1 cellular context compared by ENCODE assay signal in the genomic region with DNA sequence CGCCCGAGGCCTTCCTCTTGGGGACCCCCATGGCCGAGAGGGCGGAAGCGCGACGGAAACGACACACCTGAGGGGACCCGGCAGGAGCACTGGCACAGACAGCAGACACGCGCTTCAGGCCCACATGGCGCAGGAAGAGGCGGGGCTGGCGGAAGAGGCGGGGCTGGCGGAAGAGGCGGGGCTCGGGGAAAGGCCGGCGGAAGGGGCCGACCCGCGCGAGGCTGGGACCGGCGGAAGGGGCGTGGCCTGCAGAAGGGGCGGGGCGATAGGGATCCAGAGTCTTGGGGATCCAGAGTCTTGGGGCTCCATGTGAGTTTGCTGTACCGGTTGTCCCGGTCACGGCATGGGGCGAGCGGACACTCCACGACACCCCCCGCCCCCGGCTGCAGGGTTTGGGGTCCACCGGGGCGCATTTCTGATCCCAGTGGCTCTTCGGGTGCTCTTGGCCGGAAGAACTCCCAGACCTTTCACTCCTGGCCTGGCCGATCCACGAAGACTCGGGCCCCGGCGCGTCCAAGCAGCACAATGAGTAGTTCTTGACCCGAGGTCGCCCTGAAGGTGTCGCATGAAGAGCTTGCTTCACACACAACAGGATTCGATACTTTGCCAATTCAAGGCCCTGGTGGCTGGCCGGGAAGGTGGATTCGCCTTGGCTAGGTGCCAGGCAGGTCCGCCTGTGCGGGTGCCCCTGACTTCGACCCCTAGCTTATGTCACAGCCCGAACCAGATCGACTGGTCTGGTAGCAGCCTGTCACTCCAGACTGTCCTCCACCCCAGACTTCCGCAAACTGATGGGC.
A peak's percentile ranks its signal among the peaks of the same experiment; 100 is the strongest.
TF ChIP-seq lines count a peak whose summit lies in the region.

Gene URB1 (minus strand): TSS at position 133 of the 797 bp plus-strand sequence. CDS start 102 bp downstream, at position 31.

TF ChIP-seq in K562, 482 proteins besides CTCF, POLR2A, EP300 and RAD21 (continued from another document and continues in another):
- no peak for TF ChIP-seq ZNF318 (IDR thresholded peaks at IDR 0.05; ENCODE audit: borderline replicate concordance in 1 of 2, low read depth in 1 of 2)
- peak; percentile 45 to 54 for TF ChIP-seq NRF1 (conservative IDR thresholded peaks at IDR 0.05 in 1 of 2, IDR thresholded peaks at IDR 0.05 in 1 of 2)
- no peak for TF ChIP-seq KDM4B (IDR thresholded peaks at IDR 0.05; ENCODE audit: borderline replicate concordance in 2 of 2, low read depth in 1 of 2)
- no peak for TF ChIP-seq ZNF512 (tag; IDR thresholded peaks at IDR 0.05)
- TF ChIP-seq ZNF146 (CRISPR knock-in tag; IDR thresholded peaks at IDR 0.05; ENCODE audit: unreplicated experiment): peak; percentile 13
- no peak for TF ChIP-seq CLOCK (CRISPR knock-in tag; IDR thresholded peaks at IDR 0.05; ENCODE audit: borderline replicate concordance)
- TF ChIP-seq, protein P1, sequence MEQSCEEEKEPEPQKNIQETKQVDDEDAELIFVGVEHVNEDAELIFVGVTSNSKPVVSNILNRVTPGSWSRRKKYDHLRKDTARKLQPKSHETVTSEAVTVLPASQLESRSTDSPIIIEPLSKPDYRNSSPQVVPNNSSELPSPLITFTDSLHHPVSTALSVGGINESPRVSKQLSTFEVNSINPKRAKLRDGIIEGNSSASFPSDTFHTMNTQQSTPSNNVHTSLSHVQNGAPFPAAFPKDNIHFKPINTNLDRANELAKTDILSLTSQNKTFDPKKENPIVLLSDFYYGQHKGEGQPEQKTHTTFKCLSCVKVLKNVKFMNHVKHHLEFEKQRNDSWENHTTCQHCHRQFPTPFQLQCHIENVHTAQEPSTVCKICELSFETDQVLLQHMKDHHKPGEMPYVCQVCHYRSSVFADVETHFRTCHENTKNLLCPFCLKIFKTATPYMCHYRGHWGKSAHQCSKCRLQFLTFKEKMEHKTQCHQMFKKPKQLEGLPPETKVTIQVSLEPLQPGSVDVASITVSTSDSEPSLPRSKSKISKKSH (CRISPR knock-in tag; IDR thresholded peaks at IDR 0.05): no peak
- TF ChIP-seq ZNF121 (CRISPR knock-in tag; conservative IDR thresholded peaks at IDR 0.05): no peak
- no peak for TF ChIP-seq CHD1 (IDR thresholded peaks at IDR 0.05; ENCODE audit: low read length)
- no peak for TF ChIP-seq HMG20A (CRISPR knock-in tag; conservative IDR thresholded peaks at IDR 0.05)
- no peak for TF ChIP-seq ZNF436 (CRISPR knock-in tag; IDR thresholded peaks at IDR 0.05)
- TF ChIP-seq MLLT1 (IDR thresholded peaks at IDR 0.05): peak in 1 of 2 experiments; percentile 85; a peak in 2 of 4 replicates
- no peak for TF ChIP-seq ASH1L (IDR thresholded peaks at IDR 0.05; ENCODE audit: borderline replicate concordance, low read depth, partially characterized antibody)
- no peak for TF ChIP-seq TSC22D4 (tag; IDR thresholded peaks at IDR 0.05)
- TF ChIP-seq, protein P2, sequence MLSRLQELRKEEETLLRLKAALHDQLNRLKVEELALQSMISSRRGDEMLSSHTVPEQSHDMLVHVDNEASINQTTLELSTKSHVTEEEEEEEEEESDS (CRISPR knock-in tag; IDR thresholded peaks at IDR 0.05): no peak
- TF ChIP-seq PTTG1 (tag; IDR thresholded peaks at IDR 0.05; ENCODE audit: low read depth): no peak
- no peak for TF ChIP-seq ATF1 (CRISPR knock-in tag; IDR thresholded peaks at IDR 0.05)
- peak; percentile 70 for TF ChIP-seq ATF1 (tag; IDR thresholded peaks at IDR 0.05)
- TF ChIP-seq HDAC1 (IDR thresholded peaks at IDR 0.05): peak; percentile 99 to 100
- TF ChIP-seq, protein P3, sequence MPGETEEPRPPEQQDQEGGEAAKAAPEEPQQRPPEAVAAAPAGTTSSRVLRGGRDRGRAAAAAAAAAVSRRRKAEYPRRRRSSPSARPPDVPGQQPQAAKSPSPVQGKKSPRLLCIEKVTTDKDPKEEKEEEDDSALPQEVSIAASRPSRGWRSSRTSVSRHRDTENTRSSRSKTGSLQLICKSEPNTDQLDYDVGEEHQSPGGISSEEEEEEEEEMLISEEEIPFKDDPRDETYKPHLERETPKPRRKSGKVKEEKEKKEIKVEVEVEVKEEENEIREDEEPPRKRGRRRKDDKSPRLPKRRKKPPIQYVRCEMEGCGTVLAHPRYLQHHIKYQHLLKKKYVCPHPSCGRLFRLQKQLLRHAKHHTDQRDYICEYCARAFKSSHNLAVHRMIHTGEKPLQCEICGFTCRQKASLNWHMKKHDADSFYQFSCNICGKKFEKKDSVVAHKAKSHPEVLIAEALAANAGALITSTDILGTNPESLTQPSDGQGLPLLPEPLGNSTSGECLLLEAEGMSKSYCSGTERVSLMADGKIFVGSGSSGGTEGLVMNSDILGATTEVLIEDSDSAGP (CRISPR knock-in tag; IDR thresholded peaks at IDR 0.05): peak; percentile 59; the same call in 1 of the 2 replicates
- TF ChIP-seq MCM7 (IDR thresholded peaks at IDR 0.05): no peak
- TF ChIP-seq XRCC4 (IDR thresholded peaks at IDR 0.05; ENCODE audit: extremely low read depth, insufficient read depth, insufficient read length): no peak
- no peak for TF ChIP-seq CBX2 (IDR thresholded peaks at IDR 0.05; ENCODE audit: insufficient read depth, low read length, poor library complexity, severe bottlenecking)
- TF ChIP-seq, protein P4, sequence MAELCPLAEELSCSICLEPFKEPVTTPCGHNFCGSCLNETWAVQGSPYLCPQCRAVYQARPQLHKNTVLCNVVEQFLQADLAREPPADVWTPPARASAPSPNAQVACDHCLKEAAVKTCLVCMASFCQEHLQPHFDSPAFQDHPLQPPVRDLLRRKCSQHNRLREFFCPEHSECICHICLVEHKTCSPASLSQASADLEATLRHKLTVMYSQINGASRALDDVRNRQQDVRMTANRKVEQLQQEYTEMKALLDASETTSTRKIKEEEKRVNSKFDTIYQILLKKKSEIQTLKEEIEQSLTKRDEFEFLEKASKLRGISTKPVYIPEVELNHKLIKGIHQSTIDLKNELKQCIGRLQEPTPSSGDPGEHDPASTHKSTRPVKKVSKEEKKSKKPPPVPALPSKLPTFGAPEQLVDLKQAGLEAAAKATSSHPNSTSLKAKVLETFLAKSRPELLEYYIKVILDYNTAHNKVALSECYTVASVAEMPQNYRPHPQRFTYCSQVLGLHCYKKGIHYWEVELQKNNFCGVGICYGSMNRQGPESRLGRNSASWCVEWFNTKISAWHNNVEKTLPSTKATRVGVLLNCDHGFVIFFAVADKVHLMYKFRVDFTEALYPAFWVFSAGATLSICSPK (IDR thresholded peaks at IDR 0.05; ENCODE audit: borderline replicate concordance): no peak
- TF ChIP-seq, protein P5, sequence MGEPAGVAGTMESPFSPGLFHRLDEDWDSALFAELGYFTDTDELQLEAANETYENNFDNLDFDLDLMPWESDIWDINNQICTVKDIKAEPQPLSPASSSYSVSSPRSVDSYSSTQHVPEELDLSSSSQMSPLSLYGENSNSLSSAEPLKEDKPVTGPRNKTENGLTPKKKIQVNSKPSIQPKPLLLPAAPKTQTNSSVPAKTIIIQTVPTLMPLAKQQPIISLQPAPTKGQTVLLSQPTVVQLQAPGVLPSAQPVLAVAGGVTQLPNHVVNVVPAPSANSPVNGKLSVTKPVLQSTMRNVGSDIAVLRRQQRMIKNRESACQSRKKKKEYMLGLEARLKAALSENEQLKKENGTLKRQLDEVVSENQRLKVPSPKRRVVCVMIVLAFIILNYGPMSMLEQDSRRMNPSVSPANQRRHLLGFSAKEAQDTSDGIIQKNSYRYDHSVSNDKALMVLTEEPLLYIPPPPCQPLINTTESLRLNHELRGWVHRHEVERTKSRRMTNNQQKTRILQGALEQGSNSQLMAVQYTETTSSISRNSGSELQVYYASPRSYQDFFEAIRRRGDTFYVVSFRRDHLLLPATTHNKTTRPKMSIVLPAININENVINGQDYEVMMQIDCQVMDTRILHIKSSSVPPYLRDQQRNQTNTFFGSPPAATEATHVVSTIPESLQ (CRISPR knock-in tag; IDR thresholded peaks at IDR 0.05): peak; percentile 81; the same call in 1 of the 2 replicates
- TF ChIP-seq SMAD2 (IDR thresholded peaks at IDR 0.05; ENCODE audit: low read depth, low read length): no peak
- no peak for TF ChIP-seq ZBTB1 (CRISPR knock-in tag; IDR thresholded peaks at IDR 0.05; ENCODE audit: borderline replicate concordance, low read depth)
- peak; percentile 51 for TF ChIP-seq BRD9 (IDR thresholded peaks at IDR 0.05; ENCODE audit: low read depth, partially characterized antibody)
- peak; percentile 66; the same call in 1 of the 2 replicates for TF ChIP-seq MTA3 (IDR thresholded peaks at IDR 0.05; ENCODE audit: borderline replicate concordance)
- no peak for TF ChIP-seq MCM5 (IDR thresholded peaks at IDR 0.05; ENCODE audit: low read depth)
- TF ChIP-seq PHF21A (IDR thresholded peaks at IDR 0.05; ENCODE audit: borderline replicate concordance, low read depth): no peak
